In the genomic region with DNA sequence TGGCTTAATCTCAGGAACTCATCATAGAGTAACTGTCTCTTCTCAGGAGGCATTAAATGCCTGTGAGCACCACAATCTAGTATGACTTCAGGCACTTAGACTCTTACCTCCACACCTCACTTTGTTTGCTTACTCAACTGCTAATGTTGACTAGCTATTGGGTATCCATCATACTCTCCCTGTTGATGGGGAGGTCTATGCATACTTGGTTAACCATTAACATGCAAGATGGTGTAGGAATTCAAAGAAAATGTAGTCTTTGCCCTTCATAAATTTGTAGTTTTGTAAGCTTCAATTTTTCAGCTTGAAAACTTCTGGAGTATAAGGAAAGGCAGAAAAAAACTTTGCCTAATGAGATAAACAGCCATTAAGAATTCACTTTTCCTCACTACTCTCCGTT, we compare ENCODE assay signal across 26 cellular contexts.
"Had no signal": no experiment of that assay in that cellular context is flagged by ENCODE, and none has a peak within 500 bp of the region (broad histone marks: within the 10 kb centered on the region; RNA-seq: fewer than 3 reads in every experiment).

No MANE protein-coding gene starts in this region.

- H3K4me1 Mint-ChIP-seq: activated T-helper 17 cell treated with anti-CD3 and anti-CD28 coated beads, Interleukin-2, amount 50 U/mL, for 72 hours; immature natural killer cell; naive B cell had no signal

- H3K36me3 Mint-ChIP-seq: immature natural killer cell, mesothelial cell of epicardium, naive B cell had no signal

- H3K4me3 Mint-ChIP-seq: activated CD8-positive, alpha-beta T cell treated with anti-CD3 and anti-CD28 coated beads for 36 hours; activated T-cell treated with anti-CD3 and anti-CD28 coated beads, Interleukin-2, amount 50 U/mL, for 4 hours; activated T-helper 17 cell treated with anti-CD3 and anti-CD28 coated beads, Interleukin-2, amount 50 U/mL, for 72 hours; effector memory CD8-positive, alpha-beta T cell; immature natural killer cell; mesothelial cell of epicardium; naive B cell had no signal

- DNase-seq: activated CD4-positive, alpha-beta T cell treated with anti-CD3 and anti-CD28 coated beads, Interleukin-2, amount 50 U/mL, for 1 hour; activated CD4-positive, CD25-positive, alpha-beta regulatory T cell treated with anti-CD3 and anti-CD28 coated beads, Interleukin-2, amount 50 U/mL, for 72 hours; activated CD8-positive, alpha-beta T cell treated with anti-CD3 and anti-CD28 coated beads for 36 hours; activated gamma-delta T cell treated with Interleukin-2 at 50 U/mL for 16 hours; activated naive CD4-positive, alpha-beta T cell treated with anti-CD3 and anti-CD28 coated beads, Interleukin-2, amount 50 U/mL, for 16 hours; activated T-cell treated with anti-CD3 and anti-CD28 coated beads, Interleukin-2, amount 50 U/mL, for 4 hours; amniotic stem cell; brain microvascular endothelial cell; dorsolateral prefrontal cortex; effector memory CD8-positive, alpha-beta T cell; erythroblast; gastrocnemius medialis; glutamatergic neuron; hippocampal formation; immature natural killer cell; kidney; naive B cell; ovary; retina; stimulated activated CD4-positive, alpha-beta T cell treated with anti-CD3 and anti-CD28 coated beads, Interleukin-15, amount 100 ng/mL, for 24 hours; stimulated activated CD4-positive, alpha-beta T cell treated with anti-CD3 and anti-CD28 coated beads, Interleukin-2, amount 100 ng/mL, for 24 hours; stimulated activated naive CD4-positive, alpha-beta T cell; T-helper 9 cell had no signal

- H3K9me3 Mint-ChIP-seq: activated CD8-positive, alpha-beta T cell treated with anti-CD3 and anti-CD28 coated beads for 36 hours; activated T-cell treated with anti-CD3 and anti-CD28 coated beads, Interleukin-2, amount 50 U/mL, for 4 hours; mesothelial cell of epicardium; naive B cell had no signal

- H3K27ac Mint-ChIP-seq: activated CD8-positive, alpha-beta T cell treated with anti-CD3 and anti-CD28 coated beads for 36 hours; activated T-helper 17 cell treated with anti-CD3 and anti-CD28 coated beads, Interleukin-2, amount 50 U/mL, for 72 hours; effector memory CD8-positive, alpha-beta T cell; immature natural killer cell; mesothelial cell of epicardium; naive B cell had no signal

- H3K27me3 Mint-ChIP-seq: effector memory CD8-positive, alpha-beta T cell; progenitor cell of endocrine pancreas had no signal
